In the genomic region with DNA sequence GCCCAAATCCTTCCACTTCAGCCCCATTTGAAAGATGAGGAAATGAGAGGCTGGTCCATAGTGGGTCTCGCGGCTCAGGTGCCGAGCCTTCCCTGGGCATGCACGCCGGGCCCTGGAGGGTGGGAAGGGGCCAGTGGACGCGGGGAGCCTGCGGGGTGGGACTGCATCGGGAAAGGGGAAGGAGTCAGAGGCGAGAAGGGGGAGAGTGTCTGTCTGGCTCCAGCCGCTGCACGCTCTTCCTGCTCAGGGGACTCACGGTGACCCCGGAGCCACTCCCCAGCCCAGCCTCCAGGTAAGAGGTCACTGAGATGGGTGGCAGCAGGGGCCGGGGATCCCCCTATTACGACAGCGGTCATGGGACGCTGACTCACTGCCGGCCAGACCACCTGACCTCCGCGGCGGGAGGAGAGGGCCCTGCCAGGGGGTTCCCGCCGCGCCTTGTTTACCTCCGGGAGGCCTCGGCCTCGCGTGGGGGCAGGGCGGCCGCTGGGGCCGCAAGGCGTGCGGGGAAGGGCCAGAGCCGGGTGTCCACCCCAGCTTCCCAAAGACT, we compare ENCODE assay signal across 1 cellular context.
A peak's percentile ranks its signal among the peaks of the same experiment; 100 is the strongest.
TF ChIP-seq lines count a peak whose summit lies in the region.

No MANE protein-coding gene starts in this region.

TF ChIP-seq in HepG2, 621 proteins besides CTCF, POLR2A, EP300 and RAD21 (continued from another document and continues in another):
- TF ChIP-seq, protein P1, sequence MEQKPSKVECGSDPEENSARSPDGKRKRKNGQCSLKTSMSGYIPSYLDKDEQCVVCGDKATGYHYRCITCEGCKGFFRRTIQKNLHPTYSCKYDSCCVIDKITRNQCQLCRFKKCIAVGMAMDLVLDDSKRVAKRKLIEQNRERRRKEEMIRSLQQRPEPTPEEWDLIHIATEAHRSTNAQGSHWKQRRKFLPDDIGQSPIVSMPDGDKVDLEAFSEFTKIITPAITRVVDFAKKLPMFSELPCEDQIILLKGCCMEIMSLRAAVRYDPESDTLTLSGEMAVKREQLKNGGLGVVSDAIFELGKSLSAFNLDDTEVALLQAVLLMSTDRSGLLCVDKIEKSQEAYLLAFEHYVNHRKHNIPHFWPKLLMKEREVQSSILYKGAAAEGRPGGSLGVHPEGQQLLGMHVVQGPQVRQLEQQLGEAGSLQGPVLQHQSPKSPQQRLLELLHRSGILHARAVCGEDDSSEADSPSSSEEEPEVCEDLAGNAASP (CRISPR knock-in tag; IDR thresholded peaks at IDR 0.05; ENCODE audit: borderline replicate concordance) = peak; percentile 93
- TF ChIP-seq FOXO1 (CRISPR knock-in tag; IDR thresholded peaks at IDR 0.05) (peak; percentile 97), RAD51 (IDR thresholded peaks at IDR 0.05; ENCODE audit: borderline replicate concordance) (peak; percentile 82), SMAD3 (CRISPR knock-in tag; IDR thresholded peaks at IDR 0.05) (peak; percentile 68; the same call in 1 of the 2 replicates), TEAD3 (CRISPR knock-in tag; optimal IDR thresholded peaks at IDR 0.05; ENCODE audit: borderline replicate concordance) (peak; percentile 65), SRF (IDR thresholded peaks at IDR 0.05; ENCODE audit: low read depth, low read length) (no peak), ZFY (CRISPR knock-in tag; IDR thresholded peaks at IDR 0.05) (peak; percentile 81), PHF8 (CRISPR knock-in tag; IDR thresholded peaks at IDR 0.05) (peak; percentile 72), HIVEP1 (CRISPR knock-in tag; IDR thresholded peaks at IDR 0.05) (peak; percentile 100), FOXC1 (CRISPR knock-in tag; IDR thresholded peaks at IDR 0.05; ENCODE audit: borderline replicate concordance) (peak; percentile 63; the same call in 1 of the 2 replicates), ZNF296 (CRISPR knock-in tag; conservative IDR thresholded peaks at IDR 0.05) (0 out of 2 replicates have a peak, but pooled peaks have one; percentile 51), ZNF788 (CRISPR knock-in tag; IDR thresholded peaks at IDR 0.05; ENCODE audit: borderline replicate concordance) (peak; percentile 54; the same call in 1 of the 2 replicates), GATA4 (IDR thresholded peaks at IDR 0.05; ENCODE audit: borderline replicate concordance, low read depth) (peak; percentile 34; the same call in 1 of the 2 replicates), TCF7 (IDR thresholded peaks at IDR 0.05; ENCODE audit: low read depth) (peak; percentile 11; the same call in 1 of the 2 replicates), MAFK (conservative IDR thresholded peaks at IDR 0.05 in 1 of 2, IDR thresholded peaks at IDR 0.05 in 1 of 2; ENCODE audit: low read length in 2 of 2) (peak; percentile 19 to 44; a peak in 1 of 4 replicates), ZZZ3 (CRISPR knock-in tag; IDR thresholded peaks at IDR 0.05; ENCODE audit: borderline replicate concordance) (peak; percentile 66; the same call in 1 of the 2 replicates), AGO2 (optimal IDR thresholded peaks at IDR 0.05; ENCODE audit: low read depth, low read length) (peak; percentile 95), ZNF350 (CRISPR knock-in tag; IDR thresholded peaks at IDR 0.05; ENCODE audit: borderline replicate concordance, low read depth) (peak; percentile 80; the same call in 1 of the 2 replicates), IKZF4 (CRISPR knock-in tag; IDR thresholded peaks at IDR 0.05; ENCODE audit: borderline replicate concordance, low read depth, not compliant biosample characterization) (no peak), SIX4 (CRISPR knock-in tag; IDR thresholded peaks at IDR 0.05) (0 out of 2 replicates have a peak, but pooled peaks have one; percentile 50), KLF15 (CRISPR knock-in tag; IDR thresholded peaks at IDR 0.05; ENCODE audit: borderline replicate concordance) (no peak; the same call in 1 of the 2 replicates), BORCS8-MEF2B (CRISPR knock-in tag; IDR thresholded peaks at IDR 0.05) (peak; percentile 48; the same call in 1 of the 2 replicates), MEIS1 (CRISPR knock-in tag; IDR thresholded peaks at IDR 0.05; ENCODE audit: borderline replicate concordance) (peak; percentile 58; the same call in 1 of the 2 replicates), ZBTB20 (CRISPR knock-in tag; IDR thresholded peaks at IDR 0.05; ENCODE audit: borderline replicate concordance, low read depth) (no peak; the same call in 1 of the 2 replicates), FOXK2 (IDR thresholded peaks at IDR 0.05) (peak; percentile 95), MXI1 (IDR thresholded peaks at IDR 0.05; ENCODE audit: borderline replicate concordance, low read depth, low read length) (peak; percentile 64; the same call in 2 of the 3 replicates), PHF20 (CRISPR knock-in tag; IDR thresholded peaks at IDR 0.05) (peak; percentile 74)
- TF ChIP-seq, protein P2, sequence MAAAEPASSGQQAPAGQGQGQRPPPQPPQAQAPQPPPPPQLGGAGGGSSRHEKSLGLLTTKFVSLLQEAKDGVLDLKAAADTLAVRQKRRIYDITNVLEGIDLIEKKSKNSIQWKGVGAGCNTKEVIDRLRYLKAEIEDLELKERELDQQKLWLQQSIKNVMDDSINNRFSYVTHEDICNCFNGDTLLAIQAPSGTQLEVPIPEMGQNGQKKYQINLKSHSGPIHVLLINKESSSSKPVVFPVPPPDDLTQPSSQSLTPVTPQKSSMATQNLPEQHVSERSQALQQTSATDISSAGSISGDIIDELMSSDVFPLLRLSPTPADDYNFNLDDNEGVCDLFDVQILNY (CRISPR knock-in tag; conservative IDR thresholded peaks at IDR 0.05) = peak; percentile 92
- TF ChIP-seq, protein P3, sequence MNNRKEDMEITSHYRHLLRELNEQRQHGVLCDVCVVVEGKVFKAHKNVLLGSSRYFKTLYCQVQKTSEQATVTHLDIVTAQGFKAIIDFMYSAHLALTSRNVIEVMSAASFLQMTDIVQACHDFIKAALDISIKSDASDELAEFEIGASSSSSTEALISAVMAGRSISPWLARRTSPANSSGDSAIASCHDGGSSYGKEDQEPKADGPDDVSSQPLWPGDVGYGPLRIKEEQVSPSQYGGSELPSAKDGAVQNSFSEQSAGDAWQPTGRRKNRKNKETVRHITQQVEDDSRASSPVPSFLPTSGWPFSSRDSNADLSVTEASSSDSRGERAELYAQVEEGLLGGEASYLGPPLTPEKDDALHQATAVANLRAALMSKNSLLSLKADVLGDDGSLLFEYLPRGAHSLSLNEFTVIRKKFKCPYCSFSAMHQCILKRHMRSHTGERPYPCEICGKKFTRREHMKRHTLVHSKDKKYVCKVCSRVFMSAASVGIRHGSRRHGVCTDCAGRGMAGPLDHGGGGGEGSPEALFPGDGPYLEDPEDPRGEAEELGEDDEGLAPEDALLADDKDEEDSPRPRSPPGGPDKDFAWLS (CRISPR knock-in tag; IDR thresholded peaks at IDR 0.05; ENCODE audit: borderline replicate concordance) = 0 out of 2 replicates have a peak, but pooled peaks have one; percentile 86
- TF ChIP-seq, protein P4, sequence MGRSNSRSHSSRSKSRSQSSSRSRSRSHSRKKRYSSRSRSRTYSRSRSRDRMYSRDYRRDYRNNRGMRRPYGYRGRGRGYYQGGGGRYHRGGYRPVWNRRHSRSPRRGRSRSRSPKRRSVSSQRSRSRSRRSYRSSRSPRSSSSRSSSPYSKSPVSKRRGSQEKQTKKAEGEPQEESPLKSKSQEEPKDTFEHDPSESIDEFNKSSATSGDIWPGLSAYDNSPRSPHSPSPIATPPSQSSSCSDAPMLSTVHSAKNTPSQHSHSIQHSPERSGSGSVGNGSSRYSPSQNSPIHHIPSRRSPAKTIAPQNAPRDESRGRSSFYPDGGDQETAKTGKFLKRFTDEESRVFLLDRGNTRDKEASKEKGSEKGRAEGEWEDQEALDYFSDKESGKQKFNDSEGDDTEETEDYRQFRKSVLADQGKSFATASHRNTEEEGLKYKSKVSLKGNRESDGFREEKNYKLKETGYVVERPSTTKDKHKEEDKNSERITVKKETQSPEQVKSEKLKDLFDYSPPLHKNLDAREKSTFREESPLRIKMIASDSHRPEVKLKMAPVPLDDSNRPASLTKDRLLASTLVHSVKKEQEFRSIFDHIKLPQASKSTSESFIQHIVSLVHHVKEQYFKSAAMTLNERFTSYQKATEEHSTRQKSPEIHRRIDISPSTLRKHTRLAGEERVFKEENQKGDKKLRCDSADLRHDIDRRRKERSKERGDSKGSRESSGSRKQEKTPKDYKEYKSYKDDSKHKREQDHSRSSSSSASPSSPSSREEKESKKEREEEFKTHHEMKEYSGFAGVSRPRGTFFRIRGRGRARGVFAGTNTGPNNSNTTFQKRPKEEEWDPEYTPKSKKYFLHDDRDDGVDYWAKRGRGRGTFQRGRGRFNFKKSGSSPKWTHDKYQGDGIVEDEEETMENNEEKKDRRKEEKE (IDR thresholded peaks at IDR 0.05) = no peak
- TF ChIP-seq, protein P5, sequence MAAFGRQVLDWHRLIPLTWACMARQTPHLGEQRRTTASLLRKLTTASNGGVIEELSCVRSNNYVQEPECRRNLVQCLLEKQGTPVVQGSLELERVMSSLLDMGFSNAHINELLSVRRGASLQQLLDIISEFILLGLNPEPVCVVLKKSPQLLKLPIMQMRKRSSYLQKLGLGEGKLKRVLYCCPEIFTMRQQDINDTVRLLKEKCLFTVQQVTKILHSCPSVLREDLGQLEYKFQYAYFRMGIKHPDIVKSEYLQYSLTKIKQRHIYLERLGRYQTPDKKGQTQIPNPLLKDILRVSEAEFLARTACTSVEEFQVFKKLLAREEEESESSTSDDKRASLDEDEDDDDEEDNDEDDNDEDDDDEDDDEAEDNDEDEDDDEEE (CRISPR knock-in tag; IDR thresholded peaks at IDR 0.05) = no peak
- TF ChIP-seq, protein P6, sequence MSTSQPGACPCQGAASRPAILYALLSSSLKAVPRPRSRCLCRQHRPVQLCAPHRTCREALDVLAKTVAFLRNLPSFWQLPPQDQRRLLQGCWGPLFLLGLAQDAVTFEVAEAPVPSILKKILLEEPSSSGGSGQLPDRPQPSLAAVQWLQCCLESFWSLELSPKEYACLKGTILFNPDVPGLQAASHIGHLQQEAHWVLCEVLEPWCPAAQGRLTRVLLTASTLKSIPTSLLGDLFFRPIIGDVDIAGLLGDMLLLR (CRISPR knock-in tag; IDR thresholded peaks at IDR 0.05) = no peak
- TF ChIP-seq, protein P7, sequence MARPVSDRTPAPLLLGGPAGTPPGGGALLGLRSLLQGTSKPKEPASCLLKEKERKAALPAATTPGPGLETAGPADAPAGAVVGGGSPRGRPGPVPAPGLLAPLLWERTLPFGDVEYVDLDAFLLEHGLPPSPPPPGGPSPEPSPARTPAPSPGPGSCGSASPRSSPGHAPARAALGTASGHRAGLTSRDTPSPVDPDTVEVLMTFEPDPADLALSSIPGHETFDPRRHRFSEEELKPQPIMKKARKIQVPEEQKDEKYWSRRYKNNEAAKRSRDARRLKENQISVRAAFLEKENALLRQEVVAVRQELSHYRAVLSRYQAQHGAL (CRISPR knock-in tag; IDR thresholded peaks at IDR 0.05; ENCODE audit: not compliant biosample characterization) = no peak
- TF ChIP-seq, protein P8, sequence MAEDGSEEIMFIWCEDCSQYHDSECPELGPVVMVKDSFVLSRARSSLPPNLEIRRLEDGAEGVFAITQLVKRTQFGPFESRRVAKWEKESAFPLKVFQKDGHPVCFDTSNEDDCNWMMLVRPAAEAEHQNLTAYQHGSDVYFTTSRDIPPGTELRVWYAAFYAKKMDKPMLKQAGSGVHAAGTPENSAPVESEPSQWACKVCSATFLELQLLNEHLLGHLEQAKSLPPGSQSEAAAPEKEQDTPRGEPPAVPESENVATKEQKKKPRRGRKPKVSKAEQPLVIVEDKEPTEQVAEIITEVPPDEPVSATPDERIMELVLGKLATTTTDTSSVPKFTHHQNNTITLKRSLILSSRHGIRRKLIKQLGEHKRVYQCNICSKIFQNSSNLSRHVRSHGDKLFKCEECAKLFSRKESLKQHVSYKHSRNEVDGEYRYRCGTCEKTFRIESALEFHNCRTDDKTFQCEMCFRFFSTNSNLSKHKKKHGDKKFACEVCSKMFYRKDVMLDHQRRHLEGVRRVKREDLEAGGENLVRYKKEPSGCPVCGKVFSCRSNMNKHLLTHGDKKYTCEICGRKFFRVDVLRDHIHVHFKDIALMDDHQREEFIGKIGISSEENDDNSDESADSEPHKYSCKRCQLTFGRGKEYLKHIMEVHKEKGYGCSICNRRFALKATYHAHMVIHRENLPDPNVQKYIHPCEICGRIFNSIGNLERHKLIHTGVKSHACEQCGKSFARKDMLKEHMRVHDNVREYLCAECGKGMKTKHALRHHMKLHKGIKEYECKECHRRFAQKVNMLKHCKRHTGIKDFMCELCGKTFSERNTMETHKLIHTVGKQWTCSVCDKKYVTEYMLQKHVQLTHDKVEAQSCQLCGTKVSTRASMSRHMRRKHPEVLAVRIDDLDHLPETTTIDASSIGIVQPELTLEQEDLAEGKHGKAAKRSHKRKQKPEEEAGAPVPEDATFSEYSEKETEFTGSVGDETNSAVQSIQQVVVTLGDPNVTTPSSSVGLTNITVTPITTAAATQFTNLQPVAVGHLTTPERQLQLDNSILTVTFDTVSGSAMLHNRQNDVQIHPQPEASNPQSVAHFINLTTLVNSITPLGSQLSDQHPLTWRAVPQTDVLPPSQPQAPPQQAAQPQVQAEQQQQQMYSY (CRISPR knock-in tag; IDR thresholded peaks at IDR 0.05) = peak; percentile 72
- TF ChIP-seq, protein P9, sequence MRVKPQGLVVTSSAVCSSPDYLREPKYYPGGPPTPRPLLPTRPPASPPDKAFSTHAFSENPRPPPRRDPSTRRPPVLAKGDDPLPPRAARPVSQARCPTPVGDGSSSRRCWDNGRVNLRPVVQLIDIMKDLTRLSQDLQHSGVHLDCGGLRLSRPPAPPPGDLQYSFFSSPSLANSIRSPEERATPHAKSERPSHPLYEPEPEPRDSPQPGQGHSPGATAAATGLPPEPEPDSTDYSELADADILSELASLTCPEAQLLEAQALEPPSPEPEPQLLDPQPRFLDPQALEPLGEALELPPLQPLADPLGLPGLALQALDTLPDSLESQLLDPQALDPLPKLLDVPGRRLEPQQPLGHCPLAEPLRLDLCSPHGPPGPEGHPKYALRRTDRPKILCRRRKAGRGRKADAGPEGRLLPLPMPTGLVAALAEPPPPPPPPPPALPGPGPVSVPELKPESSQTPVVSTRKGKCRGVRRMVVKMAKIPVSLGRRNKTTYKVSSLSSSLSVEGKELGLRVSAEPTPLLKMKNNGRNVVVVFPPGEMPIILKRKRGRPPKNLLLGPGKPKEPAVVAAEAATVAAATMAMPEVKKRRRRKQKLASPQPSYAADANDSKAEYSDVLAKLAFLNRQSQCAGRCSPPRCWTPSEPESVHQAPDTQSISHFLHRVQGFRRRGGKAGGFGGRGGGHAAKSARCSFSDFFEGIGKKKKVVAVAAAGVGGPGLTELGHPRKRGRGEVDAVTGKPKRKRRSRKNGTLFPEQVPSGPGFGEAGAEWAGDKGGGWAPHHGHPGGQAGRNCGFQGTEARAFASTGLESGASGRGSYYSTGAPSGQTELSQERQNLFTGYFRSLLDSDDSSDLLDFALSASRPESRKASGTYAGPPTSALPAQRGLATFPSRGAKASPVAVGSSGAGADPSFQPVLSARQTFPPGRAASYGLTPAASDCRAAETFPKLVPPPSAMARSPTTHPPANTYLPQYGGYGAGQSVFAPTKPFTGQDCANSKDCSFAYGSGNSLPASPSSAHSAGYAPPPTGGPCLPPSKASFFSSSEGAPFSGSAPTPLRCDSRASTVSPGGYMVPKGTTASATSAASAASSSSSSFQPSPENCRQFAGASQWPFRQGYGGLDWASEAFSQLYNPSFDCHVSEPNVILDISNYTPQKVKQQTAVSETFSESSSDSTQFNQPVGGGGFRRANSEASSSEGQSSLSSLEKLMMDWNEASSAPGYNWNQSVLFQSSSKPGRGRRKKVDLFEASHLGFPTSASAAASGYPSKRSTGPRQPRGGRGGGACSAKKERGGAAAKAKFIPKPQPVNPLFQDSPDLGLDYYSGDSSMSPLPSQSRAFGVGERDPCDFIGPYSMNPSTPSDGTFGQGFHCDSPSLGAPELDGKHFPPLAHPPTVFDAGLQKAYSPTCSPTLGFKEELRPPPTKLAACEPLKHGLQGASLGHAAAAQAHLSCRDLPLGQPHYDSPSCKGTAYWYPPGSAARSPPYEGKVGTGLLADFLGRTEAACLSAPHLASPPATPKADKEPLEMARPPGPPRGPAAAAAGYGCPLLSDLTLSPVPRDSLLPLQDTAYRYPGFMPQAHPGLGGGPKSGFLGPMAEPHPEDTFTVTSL (CRISPR knock-in tag; IDR thresholded peaks at IDR 0.05; ENCODE audit: borderline replicate concordance) = no peak; the same call in none of the 2 replicates
